In the genomic region with DNA sequence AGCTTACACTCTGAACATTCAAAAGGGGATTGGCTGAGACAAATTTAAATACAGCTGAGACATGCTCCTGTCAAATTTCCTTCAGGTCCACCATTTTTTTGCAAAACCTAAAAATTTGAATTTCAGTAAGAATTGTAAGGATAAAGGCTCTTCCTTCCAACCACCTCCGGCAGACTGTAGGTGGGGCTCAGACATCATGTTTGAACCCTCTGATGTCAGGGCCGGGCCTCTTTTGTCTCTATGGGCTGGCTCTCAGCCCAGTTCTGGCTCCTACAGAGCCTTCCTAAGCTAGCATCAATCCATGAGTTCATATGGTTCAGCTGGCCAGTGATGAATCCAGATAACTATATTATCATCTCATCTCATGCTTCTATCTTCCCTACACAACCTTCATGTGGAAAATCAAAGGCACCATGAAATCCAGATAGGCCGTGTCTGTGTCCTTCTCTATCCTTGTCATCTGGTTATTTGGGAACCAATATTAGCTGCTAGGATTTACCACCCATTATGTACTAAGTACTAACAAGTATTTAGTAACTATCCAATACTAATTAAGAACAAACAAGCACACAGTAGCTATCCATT, we compare ENCODE assay signal across 9 cellular contexts. TPM values are rescaled to one million over a fixed set of nuclear protein-coding genes. Genes with fewer than 3 reads are reported as not detected.
DNase-seq lines count a peak whose midpoint lies in the region; ATAC-seq, FAIRE-seq and TF ChIP-seq lines count a peak whose summit lies in the region.
"Had no signal": no experiment of that assay in that cellular context is flagged by ENCODE, and none has a peak within 500 bp of the region (broad histone marks: within the 10 kb centered on the region; RNA-seq: fewer than 3 reads in every experiment).

No MANE protein-coding gene starts in this region.

- H3K27me3 ChIP-seq in bronchial epithelial cell (ENCODE audit: control insufficient read depth, insufficient read depth, low read length) = no peaks in the 10 kb centered on the region
- H3K27me3 ChIP-seq in lower lobe of right lung (ENCODE audit: low read depth) = no peaks in the 10 kb centered on the region

- ATAC-seq in lower lobe of right lung = no peak
- ATAC-seq in GM18858 (IDR thresholded peaks at IDR 0.05; ENCODE audit: unreplicated experiment) = no peak
- no peak for ATAC-seq in HG02588 (IDR thresholded peaks at IDR 0.05; ENCODE audit: unreplicated experiment)
- no peak for ATAC-seq in HG03432 (IDR thresholded peaks at IDR 0.05; ENCODE audit: unreplicated experiment)
- no peak for ATAC-seq in GM18519 (IDR thresholded peaks at IDR 0.05; ENCODE audit: low FRiP score, unreplicated experiment)

- no peaks in the 10 kb centered on the region for H3K4me1 ChIP-seq in lower lobe of right lung

- H3K4me3 ChIP-seq in bronchial epithelial cell (ENCODE audit: low read depth, low read length) (no peak overlapping the region), lower lobe of right lung (no peak overlapping the region)

- H3K9me3 ChIP-seq in lower lobe of right lung = no peaks in the 10 kb centered on the region

- DNase-seq in EH (ENCODE audit: low read depth) (peak; percentile 62), NCI-H1436 treated with DMSO at 0.1 percent for 48 hours (lab: John Stamatoyannopoulos, UW) (peak; percentile 8), bronchial epithelial cell (ENCODE audit: low read depth) (peak; percentile 7), lower lobe of right lung (no peak)

- intact Hi-C loops in lower lobe of right lung (cut with DNase I) = no loop called here

- peak; percentile 23 for TF ChIP-seq CTCF in bronchial epithelial cell (IDR thresholded peaks at IDR 0.05; ENCODE audit: insufficient read depth, low read length, severe bottlenecking)
- TF ChIP-seq CTCF in lower lobe of right lung (IDR thresholded peaks at IDR 0.05) = peak; percentile 17

- H3K27ac ChIP-seq in lower lobe of right lung = no peak overlapping the region
- H3K27ac ChIP-seq: VCaP had no signal

- H3K36me3 ChIP-seq in bronchial epithelial cell (ENCODE audit: control insufficient read depth, insufficient read depth, low read length) (peaks cover 4% of the 10 kb centered on the region), lower lobe of right lung (peaks cover 96% of the 10 kb centered on the region)

- no peak for FAIRE-seq in bronchial epithelial cell (lab: Jason Lieb, UNC)

RNA-seq across cellular contexts. Expression of gene NIPSNAP3B, which starts 44.2 kb away (rescaled TPM):
- total RNA-seq in bronchial epithelial cell (0.26 and 0.51 TPM in 2 replicates), lower lobe of right lung (2.5 TPM)
